In genomic region chr11:59706518-59707285, GRCh38 we compare ENCODE assay signal across 12 cellular contexts. TPM values are rescaled to one million over a fixed set of nuclear protein-coding genes. Genes with fewer than 3 reads are reported as not detected.
DNase-seq lines count a peak whose midpoint lies in the region; ATAC-seq, FAIRE-seq and TF ChIP-seq lines count a peak whose summit lies in the region.
"Had no signal": no experiment of that assay in that cellular context is flagged by ENCODE, and none has a peak within 500 bp of the region (broad histone marks: within the 10 kb centered on the region; RNA-seq: fewer than 3 reads in every experiment).

No MANE protein-coding gene starts in this region.

- H3K4me3 ChIP-seq in fibroblast of the aortic adventitia (ENCODE audit: low read depth, low read length) (no peak overlapping the region), stomach (no peak overlapping the region)
- H3K4me3 ChIP-seq: SK-N-MC had no signal

- H3K4me3 Mint-ChIP-seq in stimulated activated naive CD8-positive, alpha-beta T cell treated with anti-CD3 and anti-CD28 coated beads, Interleukin-15, amount 100 ng/mL, for 72 hours, result no peak overlapping the region
- no peak overlapping the region for H3K4me3 Mint-ChIP-seq in osteocyte (ENCODE audit: unreplicated experiment)
- H3K4me3 Mint-ChIP-seq: central memory CD8-positive, alpha-beta T cell had no signal

- H3K27ac ChIP-seq in stomach, result peak overlapping the region in 4 of 5 donors; percentile 44 to 72 (median 58)
- H3K27ac ChIP-seq: SK-N-MC had no signal

- ATAC-seq in SK-N-SH treated with all-trans-retinoic acid at 6 μM for 48 hours, result peak; percentile 84
- ATAC-seq in stimulated activated naive CD8-positive, alpha-beta T cell treated with anti-CD3 and anti-CD28 coated beads, Interleukin-15, amount 100 ng/mL, for 72 hours, result no peak
- no peak for ATAC-seq in GM18505 (IDR thresholded peaks at IDR 0.05; ENCODE audit: unreplicated experiment)

- H3K36me3 ChIP-seq in stomach, result no peaks in the 10 kb centered on the region

- no peaks in the 10 kb centered on the region for H3K9me3 ChIP-seq in stomach

- TF ChIP-seq POLR2A in H54 (IDR thresholded peaks at IDR 0.05; ENCODE audit: low read depth, low read length) (no peak), stomach (IDR thresholded peaks at IDR 0.05) (no peak), GM18505 (IDR thresholded peaks at IDR 0.05; ENCODE audit: borderline replicate concordance, extremely low read depth, insufficient read depth, insufficient read length) (no peak)

- H3K27me3 ChIP-seq in stomach, result no peaks in the 10 kb centered on the region

- TF ChIP-seq EP300 in stomach (IDR thresholded peaks at IDR 0.05), result no peak

- TF ChIP-seq CTCF in fibroblast of the aortic adventitia (IDR thresholded peaks at IDR 0.05; ENCODE audit: insufficient read depth, low read length) (no peak), stomach (IDR thresholded peaks at IDR 0.05) (no peak), osteocyte (IDR thresholded peaks at IDR 0.05) (no peak)

- no peak overlapping the region for H3K27ac Mint-ChIP-seq in stimulated activated naive CD8-positive, alpha-beta T cell treated with anti-CD3 and anti-CD28 coated beads, Interleukin-15, amount 100 ng/mL, for 72 hours
- H3K27ac Mint-ChIP-seq in osteocyte (ENCODE audit: unreplicated experiment), result no peak overlapping the region

- no peaks in the 10 kb centered on the region for H3K9me3 Mint-ChIP-seq in stimulated activated naive CD8-positive, alpha-beta T cell treated with anti-CD3 and anti-CD28 coated beads, Interleukin-15, amount 100 ng/mL, for 72 hours
- H3K9me3 Mint-ChIP-seq in osteocyte (ENCODE audit: unreplicated experiment), result peaks cover 3% of the 10 kb centered on the region
- H3K9me3 Mint-ChIP-seq: central memory CD8-positive, alpha-beta T cell had no signal

- H3K4me1 ChIP-seq in stomach, result peaks cover 0 to 17% (median 7%) of the 10 kb centered on the region in 4 donors

- no peaks in the 10 kb centered on the region for H3K4me1 Mint-ChIP-seq in stimulated activated naive CD8-positive, alpha-beta T cell treated with anti-CD3 and anti-CD28 coated beads, Interleukin-15, amount 100 ng/mL, for 72 hours
- no peaks in the 10 kb centered on the region for H3K4me1 Mint-ChIP-seq in osteocyte (ENCODE audit: unreplicated experiment)
- H3K4me1 Mint-ChIP-seq: central memory CD8-positive, alpha-beta T cell had no signal

- H3K36me3 Mint-ChIP-seq in osteocyte (ENCODE audit: unreplicated experiment), result no peaks in the 10 kb centered on the region

- 27 to 57% (median 35%) methylated on average over 5 of the region's 5 CpGs for WGBS in stomach, 5 donors

- peak; percentile 95 for FAIRE-seq in H54 (lab: Jason Lieb, UNC)

- intact Hi-C loops in stomach (cut with DNase I; ENCODE audit: low total_unique reads), result no loop called here

- H3K27me3 Mint-ChIP-seq in stimulated activated naive CD8-positive, alpha-beta T cell treated with anti-CD3 and anti-CD28 coated beads, Interleukin-15, amount 100 ng/mL, for 72 hours, result peaks cover 10% of the 10 kb centered on the region
- H3K27me3 Mint-ChIP-seq in osteocyte (ENCODE audit: unreplicated experiment), result peaks cover 2% of the 10 kb centered on the region

- DNase-seq in H54 (ENCODE audit: insufficient read length, low spot score), result peak; percentile 26
- DNase-seq in fibroblast of the aortic adventitia (ENCODE audit: low read depth), result peak; percentile 59
- peak; percentile 86 for DNase-seq in stomach
- DNase-seq in stimulated activated naive CD8-positive, alpha-beta T cell treated with anti-CD3 and anti-CD28 coated beads, Interleukin-15, amount 100 ng/mL, for 72 hours, result no peak
- no peak for DNase-seq in osteocyte (ENCODE audit: extremely low spot score, unreplicated experiment)
- DNase-seq in NOMO-1 (lab: John Stamatoyannopoulos, UW; ENCODE audit: unreplicated experiment in 2 of 2), result no peak
- DNase-seq: stimulated activated naive CD4-positive, alpha-beta T cell treated with Interleukin-2 at 50 U/mL for 16 hours had no signal

TF ChIP-seq in SK-N-SH treated with all-trans-retinoic acid at 6 μM for 48 hours, 23 proteins besides CTCF, POLR2A, EP300 and RAD21:
- TF ChIP-seq GLIS3 (CRISPR knock-in tag; IDR thresholded peaks at IDR 0.05) (no peak), TOX (CRISPR knock-in tag; IDR thresholded peaks at IDR 0.05; ENCODE audit: borderline replicate concordance) (no peak), PPARA (CRISPR knock-in tag; IDR thresholded peaks at IDR 0.05; ENCODE audit: borderline replicate concordance) (no peak), SNAI2 (CRISPR knock-in tag; IDR thresholded peaks at IDR 0.05) (no peak), OSR1 (CRISPR knock-in tag; IDR thresholded peaks at IDR 0.05) (no peak), ZFP30 (CRISPR knock-in tag; IDR thresholded peaks at IDR 0.05) (no peak)
TF ChIP-seq in SK-N-SH treated with all-trans-retinoic acid at 6 μM for 48 hours: peak in this region for 0.

RNA-seq across cellular contexts. Expression of gene OR10V1, which starts 6.9 kb away (rescaled TPM):
- total RNA-seq in fibroblast of the aortic adventitia (ENCODE audit: low replicate concordance) (not detected in 2 replicates), stomach (not detected), osteocyte (not detected in 2 replicates)
- not detected for polyA plus RNA-seq in stomach
- total RNA-seq: skeletal muscle tissue had no signal

RNA-seq across cellular contexts. Expression of gene PATL1, which starts 37.9 kb away (rescaled TPM):
- 19.1 and 25.6 TPM in 2 replicates for total RNA-seq in fibroblast of the aortic adventitia (ENCODE audit: low replicate concordance)
- 10 to 100 TPM in 3 of 5 donors, 1 to 10 TPM in 2; 7.5 to 16.7 (median 10.7) TPM for total RNA-seq in stomach
- polyA plus RNA-seq in stomach, result 10 to 100 TPM in 1 of 3 donors, 1 to 10 TPM in 2; 8.0 to 15.9 (median 9.5) TPM
- total RNA-seq in osteocyte, result 39.3 and 40.0 TPM in 2 replicates

RNA-seq across cellular contexts. Expression of gene STX3, which starts 48.5 kb away (rescaled TPM):
- total RNA-seq in fibroblast of the aortic adventitia (ENCODE audit: low replicate concordance) (17.9 and 69.6 TPM in 2 replicates), stomach (100 to 1,000 TPM in 1 of 5 donors, 10 to 100 TPM in 4; 56.2 to 267 (median 67.2) TPM), osteocyte (16.5 and 17.8 TPM in 2 replicates)
- 10 to 100 TPM; 14.5 to 44.8 (median 21.7) TPM for polyA plus RNA-seq in stomach

Comparison
In these comparisons a context has a peak if more than half of its experiments do, and no peak if none do; other contexts are left out.
1. DNase-seq: peak in H54 (single experiment), fibroblast of the aortic adventitia (single experiment) and stomach (single experiment); none in stimulated activated naive CD8-positive, alpha-beta T cell treated with anti-CD3 and anti-CD28 coated beads, Interleukin-15, amount 100 ng/mL, for 72 hours (0 of 2), osteocyte (single experiment) and NOMO-1 (0 of 2).